ENCODE assay signal across 9 cellular contexts in genomic region chr3:40780801-40781406, GRCh38.
DNase-seq lines count a peak whose midpoint lies in the region; ATAC-seq and TF ChIP-seq lines count a peak whose summit lies in the region.
"Had no signal": no experiment of that assay in that cellular context is flagged by ENCODE, and none has a peak within 500 bp of the region (broad histone marks: within the 10 kb centered on the region; RNA-seq: fewer than 3 reads in every experiment).

No MANE protein-coding gene starts in this region.

- no peaks in the 10 kb centered on the region for H3K9me3 ChIP-seq in uterus

- ATAC-seq in HG02852 (IDR thresholded peaks at IDR 0.05; ENCODE audit: unreplicated experiment) (no peak), GM19351 (IDR thresholded peaks at IDR 0.05; ENCODE audit: unreplicated experiment) (no peak)

- H3K27ac ChIP-seq in uterus: peak overlapping the region; percentile 77 to 84
- H3K27ac ChIP-seq: 22Rv1 had no signal

- peak; percentile 23 for DNase-seq in DMS153 (lab: John Stamatoyannopoulos, UW)
- DNase-seq in DMS153 treated with DMSO at 0.1 percent for 48 hours (lab: John Stamatoyannopoulos, UW; ENCODE audit: unreplicated experiment): no peak
- DNase-seq in fibroblast of gingiva (ENCODE audit: low read depth): peak; percentile 61
- DNase-seq in myocyte (ENCODE audit: low read depth): peak; percentile 70
- DNase-seq in uterus: peak; percentile 28 to 59
- DNase-seq in NCI-H1694 treated with DMSO at 0.1 percent for 48 hours (lab: John Stamatoyannopoulos, UW): no peak

- TF ChIP-seq CTCF in uterus (IDR thresholded peaks at IDR 0.05): no peak

- intact Hi-C loops in uterus (cut with DNase I; ENCODE audit: low total_unique reads): no loop called here

- no peaks in the 10 kb centered on the region for H3K27me3 ChIP-seq in uterus

- H3K4me1 ChIP-seq in uterus: no peaks in the 10 kb centered on the region

- no peak for TF ChIP-seq POLR2A in uterus (IDR thresholded peaks at IDR 0.05)

- no peak overlapping the region for H3K4me3 ChIP-seq in uterus

- H3K36me3 ChIP-seq in uterus: no peaks in the 10 kb centered on the region

Comparison
In these comparisons a context has a peak if more than half of its experiments do, and no peak if none do; other contexts are left out.
1. DNase-seq: peak in DMS153 (single experiment), fibroblast of gingiva (single experiment), myocyte (single experiment) and uterus (2 of 2); none in DMS153 treated with DMSO at 0.1 percent for 48 hours (single experiment) and NCI-H1694 treated with DMSO at 0.1 percent for 48 hours (single experiment).